ENCODE assay signal across 15 cellular contexts in genomic region chr2:128228894-128229293, GRCh38.
DNase-seq lines count a peak whose midpoint lies in the region; ATAC-seq and TF ChIP-seq lines count a peak whose summit lies in the region.
"Had no signal": no experiment of that assay in that cellular context is flagged by ENCODE, and none has a peak within 500 bp of the region (broad histone marks: within the 10 kb centered on the region; RNA-seq: fewer than 3 reads in every experiment).

No MANE protein-coding gene starts in this region.

- no peaks in the 10 kb centered on the region for H3K79me2 ChIP-seq in neural progenitor cell (ENCODE audit: low read depth)

- H3K4me1 ChIP-seq in mesenchymal stem cell (ENCODE audit: control insufficient read depth, insufficient read depth, low read depth, low read length) (peaks cover 9% of the 10 kb centered on the region), SJCRH30 (peaks cover 5% of the 10 kb centered on the region; the same call in 1 of the 2 replicates), neural progenitor cell (no peaks in the 10 kb centered on the region)
- H3K4me1 ChIP-seq: colonic mucosa had no signal

- no peak overlapping the region for H2BK5ac ChIP-seq in mesenchymal stem cell (ENCODE audit: low read depth, low read length, poor library complexity, severe bottlenecking)

- TF ChIP-seq POLR2A in NB4 (IDR thresholded peaks at IDR 0.05; ENCODE audit: extremely low read depth, insufficient read length): no peak

- no peak overlapping the region for H3K23ac ChIP-seq in mesenchymal stem cell (ENCODE audit: low read length in 2 of 2)

- peaks cover 2% of the 10 kb centered on the region for H3K4me1 Mint-ChIP-seq in neural progenitor cell

- H3K18ac ChIP-seq in mesenchymal stem cell (ENCODE audit: low read depth in 1 of 2, low read length in 2 of 2): no peak overlapping the region

- H2BK12ac ChIP-seq in mesenchymal stem cell (ENCODE audit: low read length in 2 of 2): no peak overlapping the region

- H3K4me3 ChIP-seq in NB4 (ENCODE audit: low read depth, low read length) (no peak overlapping the region), mesenchymal stem cell (ENCODE audit: insufficient read depth in 1 of 2, low read depth in 1 of 2, low read length in 2 of 2) (no peak overlapping the region), SJCRH30 (no peak overlapping the region), neural progenitor cell (no peak overlapping the region)
- H3K4me3 ChIP-seq: colonic mucosa, lower lobe of right lung had no signal

- H3K4me3 Mint-ChIP-seq in neural progenitor cell: no peak overlapping the region
- H3K4me3 Mint-ChIP-seq: activated T-cell treated with anti-CD3 and anti-CD28 coated beads, Interleukin-2, amount 50 U/mL, for 24 hours; CD14-positive monocyte; stimulated activated naive CD8-positive, alpha-beta T cell treated with anti-CD3 and anti-CD28 coated beads, Interleukin-15, amount 100 ng/mL, for 72 hours had no signal

- no peaks in the 10 kb centered on the region for H3K36me3 ChIP-seq in mesenchymal stem cell (ENCODE audit: control insufficient read depth in 1 of 2, insufficient read depth in 2 of 2, low read depth in 1 of 2, low read length in 2 of 2)
- H3K36me3 ChIP-seq in SJCRH30: no peaks in the 10 kb centered on the region
- no peaks in the 10 kb centered on the region for H3K36me3 ChIP-seq in neural progenitor cell
- H3K36me3 ChIP-seq: colonic mucosa, lower lobe of right lung had no signal

- H2BK120ac ChIP-seq in mesenchymal stem cell (ENCODE audit: low read depth, low read length): no peak overlapping the region

- peaks cover 5 to 6% of the 10 kb centered on the region in 2 experiments for H3K27me3 ChIP-seq in mesenchymal stem cell (ENCODE audit: control insufficient read depth in 1 of 2, insufficient read depth in 1 of 2, low read length in 2 of 2)
- no peaks in the 10 kb centered on the region for H3K27me3 ChIP-seq in SJCRH30
- peaks cover 30% of the 10 kb centered on the region for H3K27me3 ChIP-seq in neural progenitor cell
- H3K27me3 ChIP-seq: colonic mucosa had no signal

- H3K36me3 Mint-ChIP-seq in neural progenitor cell: no peaks in the 10 kb centered on the region
- H3K36me3 Mint-ChIP-seq: CD14-positive monocyte had no signal

- DNase-seq in ELR (ENCODE audit: low read depth): peak; percentile 54
- peak; percentile 37 for DNase-seq in NB4 (ENCODE audit: low read depth)
- DNase-seq in RKO (ENCODE audit: low spot score): peak; percentile 74
- peak; percentile 24 for DNase-seq in mesenchymal stem cell
- DNase-seq in SJCRH30: no peak
- no peak for DNase-seq in neural progenitor cell (ENCODE audit: low spot score)
- DNase-seq: activated CD4-positive, alpha-beta T cell treated with anti-CD3 and anti-CD28 coated beads for 48 hours; activated T-cell treated with anti-CD3 and anti-CD28 coated beads, Interleukin-2, amount 50 U/mL, for 24 hours; colonic mucosa; GF-D8; lower lobe of right lung; NCI-H2107; stimulated activated naive CD8-positive, alpha-beta T cell treated with anti-CD3 and anti-CD28 coated beads, Interleukin-15, amount 100 ng/mL, for 72 hours had no signal

- TF ChIP-seq CTCF in NB4 (IDR thresholded peaks at IDR 0.05; ENCODE audit: low read depth, low read length): no peak
- no peak for TF ChIP-seq CTCF in neural progenitor cell (IDR thresholded peaks at IDR 0.05)

- H4K91ac ChIP-seq in mesenchymal stem cell (ENCODE audit: low read length): no peak overlapping the region

- H3K4ac ChIP-seq in mesenchymal stem cell (ENCODE audit: low read depth in 1 of 2, low read length in 2 of 2): no peak overlapping the region

- H4K8ac ChIP-seq in mesenchymal stem cell (ENCODE audit: low read length): no peak overlapping the region

- H3K14ac ChIP-seq in mesenchymal stem cell (ENCODE audit: low read length in 2 of 2): no peak overlapping the region

- H4K20me1 ChIP-seq in neural progenitor cell (ENCODE audit: low read depth): no peaks in the 10 kb centered on the region

- H3K4me2 ChIP-seq in mesenchymal stem cell (ENCODE audit: low read length, poor library complexity, severe bottlenecking) (no peak overlapping the region), neural progenitor cell (no peak overlapping the region)

- H3K79me1 ChIP-seq in mesenchymal stem cell (replicated peaks; ENCODE audit: low read length, poor library complexity, severe bottlenecking): no peaks in the 10 kb centered on the region

- no peak overlapping the region for H2AFZ ChIP-seq in mesenchymal stem cell (ENCODE audit: low read depth, low read length)
- H2AFZ ChIP-seq in neural progenitor cell (replicated peaks): no peak overlapping the region

- peaks cover 2% of the 10 kb centered on the region for H3K9me3 Mint-ChIP-seq in neural progenitor cell
- H3K9me3 Mint-ChIP-seq: activated T-cell treated with anti-CD3 and anti-CD28 coated beads, Interleukin-2, amount 50 U/mL, for 24 hours; stimulated activated naive CD8-positive, alpha-beta T cell treated with anti-CD3 and anti-CD28 coated beads, Interleukin-15, amount 100 ng/mL, for 72 hours had no signal

- H3K27me3 Mint-ChIP-seq in neural progenitor cell (ENCODE audit: insufficient read depth, low read depth): peaks cover 2% of the 10 kb centered on the region

- H2AK5ac ChIP-seq in mesenchymal stem cell (ENCODE audit: low read length, severe bottlenecking): no peak overlapping the region

- H3K9ac ChIP-seq in mesenchymal stem cell (ENCODE audit: low read length) (no peak overlapping the region), neural progenitor cell (no peak overlapping the region)

- H2BK15ac ChIP-seq in mesenchymal stem cell (ENCODE audit: low read depth, poor library complexity, severe bottlenecking): no peak overlapping the region

- H3K9me3 ChIP-seq in mesenchymal stem cell (ENCODE audit: control insufficient read depth, low read length) (no peaks in the 10 kb centered on the region), SJCRH30 (replicated peaks) (no peaks in the 10 kb centered on the region), neural progenitor cell (ENCODE audit: low read depth) (no peaks in the 10 kb centered on the region)
- H3K9me3 ChIP-seq: colonic mucosa, lower lobe of right lung had no signal

- H3K27ac Mint-ChIP-seq in neural progenitor cell: no peak overlapping the region
- H3K27ac Mint-ChIP-seq: activated T-cell treated with anti-CD3 and anti-CD28 coated beads, Interleukin-2, amount 50 U/mL, for 24 hours; stimulated activated naive CD8-positive, alpha-beta T cell treated with anti-CD3 and anti-CD28 coated beads, Interleukin-15, amount 100 ng/mL, for 72 hours had no signal

- no peaks in the 10 kb centered on the region for H3F3A ChIP-seq in neural progenitor cell (ENCODE audit: low read depth)

- no peak overlapping the region for H3K27ac ChIP-seq in mesenchymal stem cell (ENCODE audit: low read length, poor library complexity, severe bottlenecking)
- no peak overlapping the region for H3K27ac ChIP-seq in SJCRH30
- H3K27ac ChIP-seq in neural progenitor cell: no peak overlapping the region
- H3K27ac ChIP-seq: colonic mucosa, lower lobe of right lung had no signal

- no peak for ATAC-seq in GM21717 (IDR thresholded peaks at IDR 0.05; ENCODE audit: unreplicated experiment)
- ATAC-seq: lower lobe of right lung; stimulated activated naive CD8-positive, alpha-beta T cell treated with anti-CD3 and anti-CD28 coated beads, Interleukin-15, amount 100 ng/mL, for 72 hours had no signal

Comparison
In these comparisons a context has a peak if more than half of its experiments do, and no peak if none do; other contexts are left out.
1. DNase-seq: peak in ELR (single experiment), NB4 (single experiment), RKO (single experiment) and mesenchymal stem cell (single experiment); none in SJCRH30 (0 of 2) and neural progenitor cell (single experiment).